In the genomic region with DNA sequence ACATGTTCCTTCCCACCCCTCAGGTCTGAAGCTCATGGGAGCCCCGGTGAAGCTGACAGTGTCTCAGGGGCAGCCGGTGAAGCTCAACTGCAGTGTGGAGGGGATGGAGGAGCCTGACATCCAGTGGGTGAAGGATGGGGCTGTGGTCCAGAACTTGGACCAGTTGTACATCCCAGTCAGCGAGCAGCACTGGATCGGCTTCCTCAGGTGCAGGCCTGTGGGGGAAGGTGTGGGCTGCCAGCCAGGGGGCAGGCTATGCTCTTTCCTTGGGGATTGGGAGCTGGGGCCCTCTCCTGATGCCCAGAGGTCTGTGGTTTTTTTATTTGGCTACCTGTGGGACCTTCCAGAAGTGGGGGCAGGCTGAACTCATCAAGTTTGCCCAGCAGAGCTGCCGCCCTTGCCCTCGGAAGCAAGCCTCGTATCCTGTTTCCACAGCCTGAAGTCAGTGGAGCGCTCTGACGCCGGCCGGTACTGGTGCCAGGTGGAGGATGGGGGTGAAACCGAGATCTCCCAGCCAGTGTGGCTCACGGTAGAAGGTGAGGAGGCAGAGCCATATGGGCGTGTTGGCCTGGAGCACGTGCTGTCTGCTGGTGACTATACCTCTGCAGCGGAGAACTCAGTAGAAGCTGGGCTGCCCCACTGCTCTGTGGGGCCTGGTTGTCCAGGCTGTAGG, we compare ENCODE assay signal across 17 cellular contexts. TPM values are rescaled to one million over a fixed set of nuclear protein-coding genes. Genes with fewer than 3 reads are reported as not detected.
A peak's percentile ranks its signal among the peaks of the same experiment; 100 is the strongest.
DNase-seq lines count a peak whose midpoint lies in the region; ATAC-seq and TF ChIP-seq lines count a peak whose summit lies in the region.
"Had no signal": no experiment of that assay in that cellular context is flagged by ENCODE, and none has a peak within 500 bp of the region (broad histone marks: within the 10 kb centered on the region; RNA-seq: fewer than 3 reads in every experiment).

No MANE protein-coding gene starts in this region.

- CTCF ChIA-PET in MCF 10A (lab: Yijun Ruan, JAX), result no interaction called here

- ATAC-seq in natural killer cell (no peak), HG03432 (IDR thresholded peaks at IDR 0.05; ENCODE audit: unreplicated experiment) (no peak)
- ATAC-seq in natural killer cell treated with Interleukin-12 subunit alpha and Interleukin-12 subunit beta and Interleukin-15 and Interleukin-18, amount 100 ng/mL, for 72 hours, result no peak
- ATAC-seq: Panc1 had no signal

- POLR2A ChIA-PET in MCF 10A (lab: Yijun Ruan, JAX), result interaction anchor here (0.6 kb wide), 1 partner anchor 180 kb away, joined by 3 read pairs; no protein-coding TSS in a partner anchor

- DNase-seq in natural killer cell, result no peak
- no peak for DNase-seq in natural killer cell treated with Interleukin-12 subunit alpha and Interleukin-12 subunit beta and Interleukin-15 and Interleukin-18, amount 100 ng/mL, for 72 hours (ENCODE audit: low spot score)
- DNase-seq in midbrain (lab: John Stamatoyannopoulos, UW), result peak; percentile 25
- no peak for DNase-seq in AG08396 (ENCODE audit: low spot score)
- DNase-seq in MCF 10A (ENCODE audit: unreplicated experiment), result no peak
- no peak for DNase-seq in lower leg skin (ENCODE audit: low spot score in 2 of 2)
- DNase-seq: DMS153; GOT3; kidney glomerular epithelial cell; stimulated activated CD4-positive, alpha-beta T cell treated with anti-CD3 and anti-CD28 coated beads, Interleukin-4, amount 100 ng/mL, for 1 hour had no signal

- H3K4me3 Mint-ChIP-seq in natural killer cell (peak overlapping the region; percentile 28), MCF 10A (ENCODE audit: unreplicated experiment) (no peak overlapping the region)
- no peak overlapping the region for H3K4me3 Mint-ChIP-seq in natural killer cell treated with Interleukin-12 subunit alpha and Interleukin-12 subunit beta and Interleukin-15 and Interleukin-18, amount 100 ng/mL, for 72 hours

- H3K27me3 Mint-ChIP-seq in natural killer cell (ENCODE audit: low read depth in 2 of 2) (peaks cover 0 to 24% of the 10 kb centered on the region in 2 donors), MCF 10A (ENCODE audit: insufficient read depth, unreplicated experiment) (no peaks in the 10 kb centered on the region)
- peaks cover 9 to 12% of the 10 kb centered on the region in 2 donors for H3K27me3 Mint-ChIP-seq in natural killer cell treated with Interleukin-12 subunit alpha and Interleukin-12 subunit beta and Interleukin-15 and Interleukin-18, amount 100 ng/mL, for 72 hours

- no peak overlapping the region for H3K4me3 ChIP-seq in lower leg skin (ENCODE audit: low read depth, poor library complexity, severe bottlenecking)
- H3K4me3 ChIP-seq: vagina had no signal

- peak overlapping the region; percentile 90 for H3K27ac ChIP-seq in cingulate gyrus (ENCODE audit: low read depth, low read length)
- H3K27ac ChIP-seq: KMS-11, vagina, VCaP had no signal

- H3K9me3 Mint-ChIP-seq in natural killer cell (no peaks in the 10 kb centered on the region), MCF 10A (ENCODE audit: unreplicated experiment) (no peaks in the 10 kb centered on the region)
- no peaks in the 10 kb centered on the region for H3K9me3 Mint-ChIP-seq in natural killer cell treated with Interleukin-12 subunit alpha and Interleukin-12 subunit beta and Interleukin-15 and Interleukin-18, amount 100 ng/mL, for 72 hours
- H3K9me3 Mint-ChIP-seq: activated naive CD4-positive, alpha-beta T cell treated with anti-CD3 and anti-CD28 coated beads, Interleukin-2, amount 50 U/mL, for 24 hours had no signal

- 87 to 90% methylated on average over 16 of the region's 16 CpGs for WGBS in lower leg skin, 2 donors

- H3K4me1 Mint-ChIP-seq in natural killer cell (peaks cover 11 to 26% of the 10 kb centered on the region in 2 donors), MCF 10A (ENCODE audit: insufficient read depth, unreplicated experiment) (no peaks in the 10 kb centered on the region)
- H3K4me1 Mint-ChIP-seq in natural killer cell treated with Interleukin-12 subunit alpha and Interleukin-12 subunit beta and Interleukin-15 and Interleukin-18, amount 100 ng/mL, for 72 hours (ENCODE audit: low read depth in 2 of 2), result peaks cover 16 to 17% of the 10 kb centered on the region in 2 donors

- no peak overlapping the region for H3K27ac Mint-ChIP-seq in natural killer cell
- no peak overlapping the region for H3K27ac Mint-ChIP-seq in natural killer cell treated with Interleukin-12 subunit alpha and Interleukin-12 subunit beta and Interleukin-15 and Interleukin-18, amount 100 ng/mL, for 72 hours
- H3K27ac Mint-ChIP-seq in MCF 10A (ENCODE audit: low read depth, unreplicated experiment), result no peak overlapping the region
- H3K27ac Mint-ChIP-seq: activated naive CD4-positive, alpha-beta T cell treated with anti-CD3 and anti-CD28 coated beads, Interleukin-2, amount 50 U/mL, for 24 hours had no signal

- no peak for TF ChIP-seq CTCF in natural killer cell (IDR thresholded peaks at IDR 0.05)
- no peak for TF ChIP-seq CTCF in MCF 10A (IDR thresholded peaks at IDR 0.05; ENCODE audit: unreplicated experiment)
- TF ChIP-seq CTCF in lower leg skin (IDR thresholded peaks at IDR 0.05), result no peak

- intact Hi-C loops in natural killer cell (cut with micrococcal nuclease) (no loop called here), MCF 10A (cut with micrococcal nuclease) (no loop called here), lower leg skin (cut with DNase I; ENCODE audit: low total_unique reads) (no loop called here)

- no peak for TF ChIP-seq POLR2A in lower leg skin (IDR thresholded peaks at IDR 0.05)

- no peaks in the 10 kb centered on the region for H3K36me3 Mint-ChIP-seq in natural killer cell
- H3K36me3 Mint-ChIP-seq in natural killer cell treated with Interleukin-12 subunit alpha and Interleukin-12 subunit beta and Interleukin-15 and Interleukin-18, amount 100 ng/mL, for 72 hours, result no peaks in the 10 kb centered on the region
- no peaks in the 10 kb centered on the region for H3K36me3 Mint-ChIP-seq in MCF 10A (ENCODE audit: insufficient read depth, unreplicated experiment)
- H3K36me3 Mint-ChIP-seq: activated naive CD4-positive, alpha-beta T cell treated with anti-CD3 and anti-CD28 coated beads, Interleukin-2, amount 50 U/mL, for 24 hours had no signal

- no TSS peak for BruUV-seq in MCF 10A (replicated peaks; lab: Mats Ljungman, UMichigan)

RNA-seq across cellular contexts. Expression of a gene that starts 2.2 kb away (rescaled TPM):
- under 1 TPM; 0.25 to 0.80 (median 0.36) TPM for total RNA-seq in natural killer cell
- under 1 TPM; 0.36 to 0.86 TPM for total RNA-seq in natural killer cell treated with Interleukin-12 subunit alpha and Interleukin-12 subunit beta and Interleukin-15 and Interleukin-18, amount 100 ng/mL, for 72 hours
- 9.7 and 12.3 TPM in 2 replicates for total RNA-seq in MCF 10A (2022)
- 10 to 100 TPM; 28.7 to 52.4 (median 29.8) TPM for total RNA-seq in lower leg skin

RNA-seq across cellular contexts. Expression of a gene that starts 17.2 kb away (rescaled TPM):
- total RNA-seq in natural killer cell (10 to 100 TPM; 21.2 to 27.7 (median 27.4) TPM), MCF 10A (2022) (37.5 and 45.1 TPM in 2 replicates), lower leg skin (10 to 100 TPM; 15.1 to 58.5 (median 41.0) TPM)
- 10 to 100 TPM; 46.0 to 72.3 TPM for total RNA-seq in natural killer cell treated with Interleukin-12 subunit alpha and Interleukin-12 subunit beta and Interleukin-15 and Interleukin-18, amount 100 ng/mL, for 72 hours

RNA-seq across cellular contexts. Expression of a gene that starts 47.6 kb away (rescaled TPM):
- 1 to 10 TPM in 2 of 3 donors, under 1 TPM in 1; 0.56 to 4.9 (median 1.7) TPM for total RNA-seq in natural killer cell
- total RNA-seq in natural killer cell treated with Interleukin-12 subunit alpha and Interleukin-12 subunit beta and Interleukin-15 and Interleukin-18, amount 100 ng/mL, for 72 hours, result under 1 TPM in 1 of 2 donors, not detected in 1; 0.47 TPM
- 0.17 TPM in 1 of 2 replicates, not detected in the other for total RNA-seq in MCF 10A (2022)
- total RNA-seq in lower leg skin, result under 1 TPM in 3 of 4 donors, not detected in 1; 0.46 to 0.54 (median 0.52) TPM
